Comparison of ENCODE assay signal across 15 cellular contexts in genomic region chr2:56812432-56812831, GRCh38.
DNase-seq lines count a peak whose midpoint lies in the region; ATAC-seq and TF ChIP-seq lines count a peak whose summit lies in the region.
"Had no signal": no experiment of that assay in that cellular context is flagged by ENCODE, and none has a peak within 500 bp of the region (broad histone marks: within the 10 kb centered on the region; RNA-seq: fewer than 3 reads in every experiment).

No MANE protein-coding gene starts in this region.

- peak in 1 of 2 experiments; percentile 75; a peak in 2 of 4 replicates for TF ChIP-seq EP300 in SK-N-SH (IDR thresholded peaks at IDR 0.05; ENCODE audit: borderline replicate concordance in 1 of 2, low read depth in 1 of 2, low read length in 1 of 2)
- no peak for TF ChIP-seq EP300 in sigmoid colon (IDR thresholded peaks at IDR 0.05)

- peaks cover 0 to 5% of the 10 kb centered on the region in 2 experiments; a peak in 2 of 4 replicates for H3K4me1 ChIP-seq in SK-N-SH (ENCODE audit: control insufficient read depth in 1 of 2, insufficient read depth in 2 of 2, low read depth in 1 of 2, low read length in 1 of 2)
- peaks cover 14% of the 10 kb centered on the region for H3K4me1 ChIP-seq in skeletal muscle satellite cell (ENCODE audit: control insufficient read depth, insufficient read depth, low read length)
- H3K4me1 ChIP-seq in sigmoid colon = no peaks in the 10 kb centered on the region
- H3K4me1 ChIP-seq: SJCRH30 had no signal

- peaks cover 0 to 67% of the 10 kb centered on the region in 2 experiments for H3K36me3 ChIP-seq in SK-N-SH (replicated peaks in 1 of 2; ENCODE audit: control insufficient read depth in 1 of 2, insufficient read depth in 2 of 2, low read length in 1 of 2)
- no peaks in the 10 kb centered on the region for H3K36me3 ChIP-seq in skeletal muscle satellite cell (ENCODE audit: insufficient read depth, low read length)
- no peaks in the 10 kb centered on the region for H3K36me3 ChIP-seq in sigmoid colon
- H3K36me3 ChIP-seq: SJCRH30 had no signal

- no peak for TF ChIP-seq POLR2A in sigmoid colon (IDR thresholded peaks at IDR 0.05)

- TF ChIP-seq CTCF in SK-N-SH (IDR thresholded peaks at IDR 0.05) (no peak), sigmoid colon (IDR thresholded peaks at IDR 0.05) (no peak)

- H3K9me3 ChIP-seq in SK-N-SH = no peaks in the 10 kb centered on the region; the same call in 1 of the 2 replicates
- no peaks in the 10 kb centered on the region for H3K9me3 ChIP-seq in skeletal muscle satellite cell (replicated peaks; ENCODE audit: low read length)
- no peaks in the 10 kb centered on the region for H3K9me3 ChIP-seq in sigmoid colon
- H3K9me3 ChIP-seq: SJCRH30 had no signal

- H2AFZ ChIP-seq in SK-N-SH (ENCODE audit: low read depth) = peak overlapping the region; percentile 15; the same call in 1 of the 2 replicates
- H2AFZ ChIP-seq: GM23338 had no signal

- intact Hi-C loops in sigmoid colon (cut with DNase I) = no loop called here

- peaks cover 58% of the 10 kb centered on the region for H3K79me2 ChIP-seq in SK-N-SH (ENCODE audit: insufficient read depth)

- CTCF ChIA-PET in SK-N-SH (lab: Yijun Ruan, JAX) = no interaction called here

- H3K27ac ChIP-seq in SK-N-SH (ENCODE audit: low read depth in 2 of 2, low read length in 1 of 2) (peak overlapping the region; percentile 72 to 87; a peak in 3 of 4 replicates), sigmoid colon (no peak overlapping the region)
- H3K27ac ChIP-seq: SJCRH30 had no signal

- no peaks in the 10 kb centered on the region for H4K20me1 ChIP-seq in SK-N-SH (ENCODE audit: insufficient read depth)

- WGBS in SK-N-SH (ENCODE audit: low lambda C conversion rate) = 4% methylated on average over 1 of the region's 1 CpG
- 43 to 76% methylated on average over 1 of the region's 1 CpG for WGBS in sigmoid colon, 2 donors

- POLR2A ChIA-PET in SK-N-SH (lab: Yijun Ruan, JAX) = no interaction called here

- H3K27me3 ChIP-seq in SK-N-SH (ENCODE audit: insufficient read depth) (no peaks in the 10 kb centered on the region), skeletal muscle satellite cell (ENCODE audit: control insufficient read depth, insufficient read depth, low read length) (no peaks in the 10 kb centered on the region), sigmoid colon (no peaks in the 10 kb centered on the region)

- no peaks in the 10 kb centered on the region for H3K9me2 ChIP-seq in SK-N-SH

- DNase-seq in EL = peak; percentile 39
- DNase-seq in SK-N-SH = no peak
- peak; percentile 31 for DNase-seq in fibroblast of gingiva (ENCODE audit: low read depth)
- DNase-seq in T-helper 1 cell = no peak
- DNase-seq in sigmoid colon = no peak
- DNase-seq: CD4-positive, CD25-positive, alpha-beta regulatory T cell; COR-L47; NCI-H1105 treated with DMSO at 0.1 percent for 48 hours; NCI-H187; NCI-H526; SJCRH30 had no signal

- ATAC-seq in GM19035 (IDR thresholded peaks at IDR 0.05; ENCODE audit: unreplicated experiment) = no peak
- ATAC-seq: GM23338, HCT116 had no signal

- peak overlapping the region; percentile 20; the same call in 1 of the 2 replicates for H3K9ac ChIP-seq in SK-N-SH
- no peak overlapping the region for H3K9ac ChIP-seq in skeletal muscle satellite cell (ENCODE audit: low read depth, low read length)

- peak overlapping the region; percentile 46; the same call in 1 of the 2 replicates for H3K4me2 ChIP-seq in SK-N-SH
- H3K4me2 ChIP-seq in skeletal muscle satellite cell (ENCODE audit: low read length) = peak overlapping the region; percentile 20
- H3K4me2 ChIP-seq: GM23338 had no signal

- H3F3A ChIP-seq in SK-N-SH (replicated peaks; ENCODE audit: insufficient read depth) = peaks cover 40% of the 10 kb centered on the region

- TF ChIP-seq RAD21 in SK-N-SH (IDR thresholded peaks at IDR 0.05; ENCODE audit: low read length) = no peak

- no peak overlapping the region for H3K4me3 ChIP-seq in SK-N-SH (ENCODE audit: low read depth in 2 of 2, low read length in 1 of 2)
- H3K4me3 ChIP-seq in skeletal muscle satellite cell (ENCODE audit: low read length) = no peak overlapping the region
- no peak overlapping the region for H3K4me3 ChIP-seq in sigmoid colon
- H3K4me3 ChIP-seq: GM23338, SJCRH30 had no signal

TF ChIP-seq in SK-N-SH, 30 proteins besides CTCF, POLR2A, EP300 and RAD21:
- TF ChIP-seq MXI1 (IDR thresholded peaks at IDR 0.05; ENCODE audit: low read depth, low read length) (no peak), CHD2 (IDR thresholded peaks at IDR 0.05; ENCODE audit: low read length, partially characterized antibody) (no peak), TEAD4 (IDR thresholded peaks at IDR 0.05; ENCODE audit: borderline replicate concordance, insufficient read depth) (peak; percentile 52; the same call in 1 of the 2 replicates), POLR2AphosphoS5 (IDR thresholded peaks at IDR 0.05; ENCODE audit: low read depth, low read length) (no peak), FOXM1 (IDR thresholded peaks at IDR 0.05; ENCODE audit: low read depth) (no peak; the same call in 1 of the 2 replicates), RXRA (IDR thresholded peaks at IDR 0.05; ENCODE audit: borderline replicate concordance, low read depth) (peak; percentile 41; the same call in 1 of the 2 replicates), TAF1 (IDR thresholded peaks at IDR 0.05; ENCODE audit: borderline replicate concordance, low read depth, low read length) (no peak), USF2 (IDR thresholded peaks at IDR 0.05; ENCODE audit: borderline replicate concordance, low read depth, low read length) (no peak), TCF12 (IDR thresholded peaks at IDR 0.05) (peak; percentile 75), PBX3 (IDR thresholded peaks at IDR 0.05) (peak; percentile 47), ELF1 (IDR thresholded peaks at IDR 0.05) (no peak), FOSL2 (IDR thresholded peaks at IDR 0.05; ENCODE audit: borderline replicate concordance, low read depth) (peak; percentile 48; the same call in 1 of the 2 replicates), SIN3A (IDR thresholded peaks at IDR 0.05; ENCODE audit: borderline replicate concordance, low read depth, low read length) (no peak), GATA2 (CRISPR knock-in tag; IDR thresholded peaks at IDR 0.05) (no peak), JUND (IDR thresholded peaks at IDR 0.05) (peak; percentile 68), IRF3 (IDR thresholded peaks at IDR 0.05; ENCODE audit: low read depth, low read length) (no peak), SMC3 (IDR thresholded peaks at IDR 0.05; ENCODE audit: low read depth, low read length) (no peak)

Comparison
In these comparisons a context has a peak if more than half of its experiments do, and no peak if none do; other contexts are left out.
1. DNase-seq: peak in EL (single experiment) and fibroblast of gingiva (single experiment); none in SK-N-SH (single experiment), T-helper 1 cell (0 of 5) and sigmoid colon (single experiment).
2. H3K27ac ChIP-seq: peak in SK-N-SH (2 of 2); none in sigmoid colon (0 of 4).